ENCODE assay signal across 7 cellular contexts in the genomic region with DNA sequence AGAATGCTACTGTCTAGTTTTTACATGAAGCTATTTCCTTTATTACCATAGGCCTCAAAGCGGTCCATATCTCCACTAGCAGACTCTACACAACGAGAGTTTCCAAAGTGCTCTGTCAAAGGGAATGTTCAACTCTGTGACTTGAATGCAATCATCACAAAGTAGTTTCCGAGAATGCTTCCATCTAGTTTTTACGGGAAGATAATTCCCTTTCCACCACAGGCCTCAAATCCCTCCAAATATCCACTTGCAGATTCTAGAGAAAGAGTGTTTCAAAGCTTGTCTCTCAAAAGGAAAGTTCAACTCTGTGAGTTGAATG.
DNase-seq lines count a peak whose midpoint lies in the region; ATAC-seq and TF ChIP-seq lines count a peak whose summit lies in the region.
"Not testable (repeated sequence)": the region's sequence is repeated elsewhere in the genome, so short reads cannot be mapped to it uniquely, and the experiment has no call there.

No MANE protein-coding gene starts in this region.

- H3K27ac Mint-ChIP-seq in central memory CD8-positive, alpha-beta T cell (ENCODE audit: low read depth); natural killer cell treated with Interleukin-12 subunit alpha and Interleukin-12 subunit beta and Interleukin-15 and Interleukin-18, amount 100 ng/mL, for 72 hours: not testable (repeated sequence)

- ATAC-seq in GM18502 (IDR thresholded peaks at IDR 0.05; ENCODE audit: poor library complexity, unreplicated experiment), result peak; percentile 33
- peak; percentile 26 for ATAC-seq in HG02610 (IDR thresholded peaks at IDR 0.05; ENCODE audit: unreplicated experiment)
- peak; percentile 29; the same call in 2 of the 3 replicates for ATAC-seq in RWPE2 (ENCODE audit: low read depth)
- ATAC-seq in central memory CD8-positive, alpha-beta T cell (replicated peaks; ENCODE audit: extremely low read depth, poor library complexity, severe bottlenecking), result peak; percentile 11
- peak; percentile 15 for ATAC-seq in left lung
- peak; percentile 8 to 25 for ATAC-seq in natural killer cell treated with Interleukin-12 subunit alpha and Interleukin-12 subunit beta and Interleukin-15 and Interleukin-18, amount 100 ng/mL, for 72 hours
- ATAC-seq in stimulated activated naive CD8-positive, alpha-beta T cell treated with anti-CD3 and anti-CD28 coated beads, Interleukin-15, Interleukin-2, amounts not matched to agents 100 U/mL and 50 U/mL, for 24 hours, result peak; percentile 2

- H3K36me3 Mint-ChIP-seq in central memory CD8-positive, alpha-beta T cell (ENCODE audit: insufficient read depth); natural killer cell treated with Interleukin-12 subunit alpha and Interleukin-12 subunit beta and Interleukin-15 and Interleukin-18, amount 100 ng/mL, for 72 hours: not testable (repeated sequence)

- not testable (repeated sequence) for H3K4me3 Mint-ChIP-seq in central memory CD8-positive, alpha-beta T cell; natural killer cell treated with Interleukin-12 subunit alpha and Interleukin-12 subunit beta and Interleukin-15 and Interleukin-18, amount 100 ng/mL, for 72 hours

- H3K36me3 ChIP-seq in RWPE2 (ENCODE audit: low read depth); left lung: not testable (repeated sequence)

- not testable (repeated sequence) for H3K27ac ChIP-seq in RWPE2 (ENCODE audit: poor library complexity, severe bottlenecking); left lung

- intact Hi-C loops in left lung (cut with DNase I), result not testable (repeated sequence)

- H3K9me3 ChIP-seq in RWPE2 (ENCODE audit: severe bottlenecking); left lung: not testable (repeated sequence)

- not testable (repeated sequence) for H3K4me1 ChIP-seq in RWPE2 (ENCODE audit: insufficient read depth, poor library complexity, severe bottlenecking); left lung

- H3K4me1 Mint-ChIP-seq in central memory CD8-positive, alpha-beta T cell; natural killer cell treated with Interleukin-12 subunit alpha and Interleukin-12 subunit beta and Interleukin-15 and Interleukin-18, amount 100 ng/mL, for 72 hours (ENCODE audit: low read depth in 2 of 2): not testable (repeated sequence)

- DNase-seq in RWPE2 (ENCODE audit: low spot score); central memory CD8-positive, alpha-beta T cell (ENCODE audit: low spot score in 2 of 2); left lung; natural killer cell treated with Interleukin-12 subunit alpha and Interleukin-12 subunit beta and Interleukin-15 and Interleukin-18, amount 100 ng/mL, for 72 hours (ENCODE audit: low spot score); stimulated activated naive CD8-positive, alpha-beta T cell treated with anti-CD3 and anti-CD28 coated beads, Interleukin-15, Interleukin-2, amounts not matched to agents 100 U/mL and 50 U/mL, for 24 hours: not testable (repeated sequence)

- not testable (repeated sequence) for TF ChIP-seq CTCF in RWPE2 (IDR thresholded peaks at IDR 0.05; ENCODE audit: poor library complexity, severe bottlenecking); left lung (IDR thresholded peaks at IDR 0.05)

- not testable (repeated sequence) for H3K27me3 ChIP-seq in RWPE2 (ENCODE audit: insufficient read depth, poor library complexity, severe bottlenecking); left lung

- not testable (repeated sequence) for H3K9me3 Mint-ChIP-seq in central memory CD8-positive, alpha-beta T cell; natural killer cell treated with Interleukin-12 subunit alpha and Interleukin-12 subunit beta and Interleukin-15 and Interleukin-18, amount 100 ng/mL, for 72 hours

- H3K27me3 Mint-ChIP-seq in central memory CD8-positive, alpha-beta T cell; natural killer cell treated with Interleukin-12 subunit alpha and Interleukin-12 subunit beta and Interleukin-15 and Interleukin-18, amount 100 ng/mL, for 72 hours: not testable (repeated sequence)

- H3K4me3 ChIP-seq in RWPE2 (ENCODE audit: severe bottlenecking); left lung: not testable (repeated sequence)
